In the genomic region with DNA sequence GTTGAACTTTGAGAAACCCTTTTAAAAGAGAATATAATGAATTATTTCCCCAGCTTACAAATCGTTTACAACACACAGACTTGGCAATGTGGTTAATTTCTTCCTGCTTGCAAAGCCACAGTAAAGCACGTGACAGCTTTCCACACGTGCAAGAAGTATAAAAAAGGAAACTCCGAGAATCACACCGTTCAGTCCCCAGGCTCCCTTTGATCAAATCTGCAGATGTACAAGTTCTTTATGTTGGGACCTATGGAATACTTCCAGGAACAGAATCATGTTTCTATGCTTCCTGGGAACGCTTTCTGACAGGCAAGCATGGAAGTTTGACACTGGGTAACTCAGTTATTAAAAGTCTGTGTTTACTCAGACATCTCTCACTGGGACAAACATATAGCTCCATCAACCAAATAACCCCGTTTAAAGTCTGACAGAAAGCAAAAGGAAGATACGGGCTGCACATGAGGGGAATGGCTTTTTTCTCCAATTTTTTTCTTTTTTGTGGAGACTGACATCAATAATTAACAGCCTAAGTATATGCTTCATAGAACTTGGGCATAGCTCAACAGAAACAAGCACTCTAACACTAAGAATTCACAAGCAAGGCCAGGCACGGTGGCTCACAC, we compare ENCODE assay signal across 8 cellular contexts.
DNase-seq lines count a peak whose midpoint lies in the region; ATAC-seq and TF ChIP-seq lines count a peak whose summit lies in the region.

No MANE protein-coding gene starts in this region.

- intact Hi-C loops in activated CD8-positive, alpha-beta T cell treated with anti-CD3 and anti-CD28 coated beads for 36 hours (cut with micrococcal nuclease), result no loop called here

- peak overlapping the region; percentile 37 for H3K4me3 Mint-ChIP-seq in activated CD8-positive, alpha-beta T cell treated with anti-CD3 and anti-CD28 coated beads for 36 hours
- no peak overlapping the region for H3K4me3 Mint-ChIP-seq in chondrocyte (ENCODE audit: unreplicated experiment)

- no peaks in the 10 kb centered on the region for H3K9me3 Mint-ChIP-seq in activated CD8-positive, alpha-beta T cell treated with anti-CD3 and anti-CD28 coated beads for 36 hours
- no peaks in the 10 kb centered on the region for H3K9me3 Mint-ChIP-seq in chondrocyte (ENCODE audit: low read depth)

- H3K36me3 Mint-ChIP-seq in activated CD8-positive, alpha-beta T cell treated with anti-CD3 and anti-CD28 coated beads for 36 hours (ENCODE audit: low read depth), result peaks cover 12% of the 10 kb centered on the region
- peaks cover 4% of the 10 kb centered on the region for H3K36me3 Mint-ChIP-seq in chondrocyte (ENCODE audit: low read depth)

- POLR2A ChIA-PET in activated CD8-positive, alpha-beta T cell treated with anti-CD3 and anti-CD28 coated beads for 36 hours (lab: Charles Lee), result interaction anchor here (2.1 kb wide), 1 partner anchor 18 kb away, joined by 6 read pairs; no protein-coding TSS in a partner anchor

- H3K27ac Mint-ChIP-seq in activated CD8-positive, alpha-beta T cell treated with anti-CD3 and anti-CD28 coated beads for 36 hours, result peak overlapping the region; percentile 49
- H3K27ac Mint-ChIP-seq in chondrocyte (ENCODE audit: unreplicated experiment), result no peak overlapping the region

- H3K4me1 Mint-ChIP-seq in activated CD8-positive, alpha-beta T cell treated with anti-CD3 and anti-CD28 coated beads for 36 hours (ENCODE audit: low read depth), result peaks cover 25% of the 10 kb centered on the region
- H3K4me1 Mint-ChIP-seq in chondrocyte (ENCODE audit: low read depth), result no peaks in the 10 kb centered on the region

- peak; percentile 59 for DNase-seq in activated CD8-positive, alpha-beta T cell treated with anti-CD3 and anti-CD28 coated beads for 36 hours
- peak; percentile 21 for DNase-seq in stimulated activated CD8-positive, alpha-beta memory T cell treated with anti-CD3 and anti-CD28 coated beads, Interleukin-15, amount 100 ng/mL, for 1 hour (ENCODE audit: low read depth)
- no peak for DNase-seq in UCSD-AML1 (lab: John Stamatoyannopoulos, UW; ENCODE audit: unreplicated experiment)
- no peak for DNase-seq in erythroblast (lab: John Stamatoyannopoulos, UW)
- DNase-seq in NCI-H1092 treated with DMSO at 0.1 percent for 48 hours (lab: John Stamatoyannopoulos, UW), result no peak
- no peak for DNase-seq in chondrocyte (ENCODE audit: low spot score)

- no peak for TF ChIP-seq POLR2A in erythroblast (IDR thresholded peaks at IDR 0.05; ENCODE audit: low read length)

- no peak for TF ChIP-seq CTCF in activated CD8-positive, alpha-beta T cell treated with anti-CD3 and anti-CD28 coated beads for 36 hours (IDR thresholded peaks at IDR 0.05)
- no peak for TF ChIP-seq CTCF in chondrocyte (IDR thresholded peaks at IDR 0.05)

- ATAC-seq in GM19438 (IDR thresholded peaks at IDR 0.05; ENCODE audit: low read depth, unreplicated experiment) (peak; percentile 78), HG03159 (IDR thresholded peaks at IDR 0.05; ENCODE audit: unreplicated experiment) (peak; percentile 65)
- peak; percentile 27 for ATAC-seq in activated CD8-positive, alpha-beta T cell treated with anti-CD3 and anti-CD28 coated beads for 36 hours

- H3K27me3 Mint-ChIP-seq in activated CD8-positive, alpha-beta T cell treated with anti-CD3 and anti-CD28 coated beads for 36 hours, result no peaks in the 10 kb centered on the region
- H3K27me3 Mint-ChIP-seq in chondrocyte (ENCODE audit: low read depth), result no peaks in the 10 kb centered on the region

- CTCF ChIA-PET in activated CD8-positive, alpha-beta T cell treated with anti-CD3 and anti-CD28 coated beads for 36 hours (lab: Charles Lee), result interaction anchor here (1.3 to 1.4 kb wide), 2 partner anchors 19 to 20 kb away, joined by 3 to 4 read pairs; no protein-coding TSS in a partner anchor

Comparison
In these comparisons a context has a peak if more than half of its experiments do, and no peak if none do; other contexts are left out.
1. ATAC-seq: peak in every context shown above with its lines; median percentile 78 in GM19438; 65 in HG03159; 27 in activated CD8-positive, alpha-beta T cell treated with anti-CD3 and anti-CD28 coated beads for 36 hours.
2. DNase-seq: peak in activated CD8-positive, alpha-beta T cell treated with anti-CD3 and anti-CD28 coated beads for 36 hours (single experiment) and stimulated activated CD8-positive, alpha-beta memory T cell treated with anti-CD3 and anti-CD28 coated beads, Interleukin-15, amount 100 ng/mL, for 1 hour (single experiment); none in UCSD-AML1 (single experiment), erythroblast (0 of 2), NCI-H1092 treated with DMSO at 0.1 percent for 48 hours (single experiment) and chondrocyte (single experiment).